1 cellular context compared by ENCODE assay signal in the genomic region with DNA sequence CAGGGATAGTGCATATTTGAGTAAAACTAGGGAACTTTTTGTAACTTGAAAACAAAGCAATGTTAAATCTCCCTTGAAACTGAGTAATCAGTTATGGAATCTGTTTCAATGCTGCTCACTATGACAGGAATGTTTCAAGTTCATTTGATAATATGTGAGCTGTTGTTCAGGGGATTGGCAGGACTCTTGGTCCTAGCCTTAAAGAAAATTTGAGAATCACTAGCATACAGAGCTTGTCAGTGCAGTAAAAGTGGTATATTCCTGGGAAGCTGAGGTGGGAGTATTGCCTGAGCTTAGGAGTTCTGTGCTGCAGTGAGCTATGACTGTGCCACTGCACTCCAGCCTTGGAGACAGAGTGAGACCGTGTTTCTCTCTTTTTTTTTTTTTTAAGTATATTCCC.
TF ChIP-seq lines count a peak whose summit lies in the region.

No MANE protein-coding gene starts in this region.

TF ChIP-seq in IMR-90, 13 proteins besides CTCF, POLR2A, EP300 and RAD21:
- no peak for TF ChIP-seq RFX5 (IDR thresholded peaks at IDR 0.05; ENCODE audit: low read depth, low read length)
- TF ChIP-seq, protein P1, sequence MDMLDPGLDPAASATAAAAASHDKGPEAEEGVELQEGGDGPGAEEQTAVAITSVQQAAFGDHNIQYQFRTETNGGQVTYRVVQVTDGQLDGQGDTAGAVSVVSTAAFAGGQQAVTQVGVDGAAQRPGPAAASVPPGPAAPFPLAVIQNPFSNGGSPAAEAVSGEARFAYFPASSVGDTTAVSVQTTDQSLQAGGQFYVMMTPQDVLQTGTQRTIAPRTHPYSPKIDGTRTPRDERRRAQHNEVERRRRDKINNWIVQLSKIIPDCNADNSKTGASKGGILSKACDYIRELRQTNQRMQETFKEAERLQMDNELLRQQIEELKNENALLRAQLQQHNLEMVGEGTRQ (IDR thresholded peaks at IDR 0.05; ENCODE audit: low read depth, low read length) = no peak
- TF ChIP-seq, protein P2, sequence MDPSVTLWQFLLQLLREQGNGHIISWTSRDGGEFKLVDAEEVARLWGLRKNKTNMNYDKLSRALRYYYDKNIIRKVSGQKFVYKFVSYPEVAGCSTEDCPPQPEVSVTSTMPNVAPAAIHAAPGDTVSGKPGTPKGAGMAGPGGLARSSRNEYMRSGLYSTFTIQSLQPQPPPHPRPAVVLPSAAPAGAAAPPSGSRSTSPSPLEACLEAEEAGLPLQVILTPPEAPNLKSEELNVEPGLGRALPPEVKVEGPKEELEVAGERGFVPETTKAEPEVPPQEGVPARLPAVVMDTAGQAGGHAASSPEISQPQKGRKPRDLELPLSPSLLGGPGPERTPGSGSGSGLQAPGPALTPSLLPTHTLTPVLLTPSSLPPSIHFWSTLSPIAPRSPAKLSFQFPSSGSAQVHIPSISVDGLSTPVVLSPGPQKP (IDR thresholded peaks at IDR 0.05; ENCODE audit: borderline replicate concordance, low read depth, low read length) = no peak
- no peak for TF ChIP-seq MAFK (IDR thresholded peaks at IDR 0.05; ENCODE audit: low read depth, low read length)
- no peak for TF ChIP-seq SMC3 (IDR thresholded peaks at IDR 0.05; ENCODE audit: low read depth, low read length)
- no peak for TF ChIP-seq NFE2L2 (IDR thresholded peaks at IDR 0.05; ENCODE audit: low read depth, low read length)
- no peak for TF ChIP-seq CHD1 (IDR thresholded peaks at IDR 0.05; ENCODE audit: low read depth, low read length)
- TF ChIP-seq CEBPB (IDR thresholded peaks at IDR 0.05; ENCODE audit: low read depth, low read length) = no peak
